ENCODE assay signal across 8 cellular contexts in the genomic region with DNA sequence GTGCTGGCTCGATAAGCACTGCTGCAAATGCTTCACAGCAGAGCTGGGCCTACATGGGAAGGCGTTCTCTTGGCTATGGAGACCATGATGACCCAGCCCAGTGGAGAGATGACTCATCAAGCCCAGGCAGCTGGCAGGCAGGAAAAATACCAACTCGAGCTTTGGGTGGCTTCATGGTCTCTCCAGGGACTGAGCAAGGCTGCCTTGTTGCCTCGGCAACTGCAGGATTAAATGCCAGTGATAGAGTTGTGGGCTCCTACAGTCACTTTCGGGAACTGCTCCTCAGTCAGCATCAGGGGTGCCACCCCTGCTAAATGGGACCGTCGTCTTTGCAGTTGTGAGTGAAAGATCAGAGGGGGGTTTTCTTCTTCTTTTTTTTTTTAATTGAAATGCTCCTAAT. TPM values are rescaled to one million over a fixed set of nuclear protein-coding genes. Genes with fewer than 3 reads are reported as not detected.
A peak's percentile ranks its signal among the peaks of the same experiment; 100 is the strongest.
DNase-seq lines count a peak whose midpoint lies in the region; ATAC-seq, FAIRE-seq and TF ChIP-seq lines count a peak whose summit lies in the region.
"Had no signal": no experiment of that assay in that cellular context is flagged by ENCODE, and none has a peak within 500 bp of the region (broad histone marks: within the 10 kb centered on the region; RNA-seq: fewer than 3 reads in every experiment).

No MANE protein-coding gene starts in this region.

- H3K36me3 Mint-ChIP-seq in stimulated activated naive B cell treated with anti-CD40 and anti-IgM and Interleukin-4, amounts not matched to agents 10 μg/mL and 1 μg/mL and 100 μg/mL, for 72 hours = peaks cover 10 to 11% of the 10 kb centered on the region in 2 donors

- no TSS peak for BruUV-seq in PC-3 (replicated peaks; lab: Mats Ljungman, UMichigan)

- no peaks in the 10 kb centered on the region for H3K9me3 ChIP-seq in PC-3 (ENCODE audit: low read length)

- H3K27ac ChIP-seq in PC-3 (ENCODE audit: low read length) = no peak overlapping the region

- H3K4me2 ChIP-seq in PC-3 (ENCODE audit: low read length) = no peak overlapping the region

- H3K4me1 Mint-ChIP-seq in stimulated activated naive B cell treated with anti-CD40 and anti-IgM and Interleukin-4, amounts not matched to agents 10 μg/mL and 1 μg/mL and 100 μg/mL, for 72 hours = peaks cover 7 to 12% of the 10 kb centered on the region in 2 donors

- no peak overlapping the region for H3K4me3 Mint-ChIP-seq in stimulated activated naive B cell treated with anti-CD40 and anti-IgM and Interleukin-4, amounts not matched to agents 10 μg/mL and 1 μg/mL and 100 μg/mL, for 72 hours
- H3K4me3 Mint-ChIP-seq: activated CD8-positive, alpha-beta T cell treated with anti-CD3 and anti-CD28 coated beads, Interleukin-2, amount 10 ng/mL, durations not matched to agents 7 days and 5 days had no signal

- no peaks in the 10 kb centered on the region for H4K20me1 ChIP-seq in PC-3 (ENCODE audit: low read length)

- no peak overlapping the region for H2AFZ ChIP-seq in PC-3 (ENCODE audit: low read length)

- H3K79me2 ChIP-seq in PC-3 (ENCODE audit: low read length) = no peaks in the 10 kb centered on the region

- H3K36me3 ChIP-seq in PC-3 (ENCODE audit: low read depth, low read length) = no peaks in the 10 kb centered on the region

- intact Hi-C loops in PC-3 (cut with micrococcal nuclease) = no loop called here

- no peaks in the 10 kb centered on the region for H3F3A ChIP-seq in PC-3 (ENCODE audit: low read length, unreplicated experiment)

- no peaks in the 10 kb centered on the region for H3K9me2 ChIP-seq in PC-3 (replicated peaks; ENCODE audit: low read length)

- H3K27me3 Mint-ChIP-seq in stimulated activated naive B cell treated with anti-CD40 and anti-IgM and Interleukin-4, amounts not matched to agents 10 μg/mL and 1 μg/mL and 100 μg/mL, for 72 hours = peaks cover 14 to 19% of the 10 kb centered on the region in 2 donors

- no peaks in the 10 kb centered on the region for H3K4me1 ChIP-seq in PC-3 (ENCODE audit: insufficient read depth, low read length)

- POLR2A ChIA-PET in PC-3 (lab: Charles Lee; ENCODE audit: unreplicated experiment) = no interaction called here

- ATAC-seq in PC-3 (peak; percentile 45), HG03039 (IDR thresholded peaks at IDR 0.05; ENCODE audit: unreplicated experiment) (no peak)
- peak; percentile 61 to 69 for ATAC-seq in stimulated activated naive B cell treated with anti-CD40 and anti-IgM and Interleukin-4, amounts not matched to agents 10 μg/mL and 1 μg/mL and 100 μg/mL, for 72 hours (replicated peaks)
- ATAC-seq: activated CD8-positive, alpha-beta T cell treated with anti-CD3 and anti-CD28 coated beads, Interleukin-2, amount 10 ng/mL, durations not matched to agents 7 days and 5 days had no signal

- CTCF ChIA-PET in PC-3 (lab: Charles Lee) = no interaction called here

- no peak for TF ChIP-seq POLR2A in H54 (IDR thresholded peaks at IDR 0.05; ENCODE audit: low read depth, low read length)

- peaks cover 10 to 17% of the 10 kb centered on the region in 2 donors for H3K9me3 Mint-ChIP-seq in stimulated activated naive B cell treated with anti-CD40 and anti-IgM and Interleukin-4, amounts not matched to agents 10 μg/mL and 1 μg/mL and 100 μg/mL, for 72 hours

- H3K27me3 ChIP-seq in PC-3 (ENCODE audit: low read length) = no peaks in the 10 kb centered on the region

- TF ChIP-seq CTCF in PC-3 (conservative IDR thresholded peaks at IDR 0.05; ENCODE audit: low read depth, low read length) = no peak
- TF ChIP-seq CTCF in fibroblast of the aortic adventitia (IDR thresholded peaks at IDR 0.05; ENCODE audit: insufficient read depth, low read length) = peak; percentile 25

- no peak for FAIRE-seq in H54 (lab: Jason Lieb, UNC)

- no peak overlapping the region for H3K9ac ChIP-seq in PC-3 (ENCODE audit: low read length)

- H3K27ac Mint-ChIP-seq in stimulated activated naive B cell treated with anti-CD40 and anti-IgM and Interleukin-4, amounts not matched to agents 10 μg/mL and 1 μg/mL and 100 μg/mL, for 72 hours = no peak overlapping the region
- H3K27ac Mint-ChIP-seq: activated CD8-positive, alpha-beta T cell treated with anti-CD3 and anti-CD28 coated beads, Interleukin-2, amount 10 ng/mL, durations not matched to agents 7 days and 5 days had no signal

- DNase-seq in H54 (ENCODE audit: insufficient read length, low spot score) = peak; percentile 54
- DNase-seq in PC-3 = peak; percentile 32
- DNase-seq in fibroblast of the aortic adventitia (ENCODE audit: low read depth) = peak; percentile 94
- no peak for DNase-seq in stimulated activated naive B cell treated with anti-CD40 and anti-IgM and Interleukin-4, amounts not matched to agents 10 μg/mL and 1 μg/mL and 100 μg/mL, for 72 hours
- DNase-seq in SIG-M5 treated with dmso at 0.1 percent for 504 hours (lab: John Stamatoyannopoulos, UW; ENCODE audit: unreplicated experiment) = no peak
- no peak for DNase-seq in AML-193 (lab: John Stamatoyannopoulos, UW)
- DNase-seq: activated CD8-positive, alpha-beta T cell treated with anti-CD3 and anti-CD28 coated beads, Interleukin-2, amount 10 ng/mL, durations not matched to agents 7 days and 5 days had no signal

- no peak overlapping the region for H3K4me3 ChIP-seq in PC-3 (ENCODE audit: low read length)
- no peak overlapping the region for H3K4me3 ChIP-seq in fibroblast of the aortic adventitia (ENCODE audit: low read depth, low read length)

RNA-seq across cellular contexts. Expression of a gene that starts 54.6 kb away (rescaled TPM):
- total RNA-seq in PC-3 (2014; rRNA removed) (3.5 and 6.0 TPM in 2 replicates), fibroblast of the aortic adventitia (ENCODE audit: low replicate concordance) (not detected in 2 replicates)
- total RNA-seq: activated CD8-positive, alpha-beta T cell treated with anti-CD3 and anti-CD28 coated beads, Interleukin-2, amount 10 ng/mL, durations not matched to agents 7 days and 5 days had no signal

Comparison
In these comparisons a context has a peak if more than half of its experiments do, and no peak if none do; other contexts are left out.
1. DNase-seq: peak in H54 (single experiment), PC-3 (single experiment) and fibroblast of the aortic adventitia (single experiment); none in stimulated activated naive B cell treated with anti-CD40 and anti-IgM and Interleukin-4, amounts not matched to agents 10 μg/mL and 1 μg/mL and 100 μg/mL, for 72 hours (single experiment), SIG-M5 treated with dmso at 0.1 percent for 504 hours (single experiment) and AML-193 (0 of 2).